ENCODE assay signal across 22 cellular contexts in genomic region chr14:42624980-42625761, GRCh38.
"Had no signal": no experiment of that assay in that cellular context is flagged by ENCODE, and none has a peak within 500 bp of the region (broad histone marks: within the 10 kb centered on the region; RNA-seq: fewer than 3 reads in every experiment).

No MANE protein-coding gene starts in this region.

- DNase-seq: activated CD4-positive, alpha-beta T cell treated with anti-CD3 and anti-CD28 coated beads, Interleukin-2, amount 10 ng/mL, durations not matched to agents 7 days and 5 days; activated CD8-positive, alpha-beta memory T cell treated with anti-CD3 and anti-CD28 coated beads, Interleukin-2, amount 10 ng/mL, durations not matched to agents 7 days and 5 days; activated CD8-positive, alpha-beta T cell treated with anti-CD3 and anti-CD28 coated beads for 36 hours; activated gamma-delta T cell; activated naive CD4-positive, alpha-beta T cell treated with anti-CD3 and anti-CD28 coated beads, Interleukin-2, amount 50 U/mL, for 16 hours; activated naive CD8-positive, alpha-beta T cell treated with anti-CD3 and anti-CD28 coated beads, Interleukin-2, amount 50 U/mL, for 24 hours; activated T-cell treated with anti-CD3 and anti-CD28 coated beads for 4 hours; cerebellar nuclear complex; cortex of kidney; erythroblast; foreskin fibroblast; kidney; left ventricle myocardium superior; ovary; stimulated activated CD4-positive, alpha-beta T cell treated with anti-CD3 and anti-CD28 coated beads, Interleukin-12 subunit alpha, Interleukin-12 subunit beta, amount 100 ng/mL, for 4 hours; stimulated activated CD4-positive, alpha-beta T cell treated with anti-CD3 and anti-CD28 coated beads, Interleukin-4, amount 100 ng/mL, for 4 hours; stimulated activated naive CD8-positive, alpha-beta T cell treated with anti-CD3 and anti-CD28 coated beads, Interleukin-15, Interleukin-2, amounts not matched to agents 100 U/mL and 50 U/mL, for 24 hours; upper lobe of right lung had no signal

- H3K36me3 ChIP-seq: ovary, prostate gland, right atrium auricular region, upper lobe of right lung had no signal

- ATAC-seq: activated CD4-positive, CD25-positive, alpha-beta regulatory T cell treated with anti-CD3 and anti-CD28 coated beads, Interleukin-2, amount 50 U/mL, for 24 hours; activated CD8-positive, alpha-beta memory T cell treated with anti-CD3 and anti-CD28 coated beads, Interleukin-2, amount 10 ng/mL, durations not matched to agents 7 days and 5 days; activated CD8-positive, alpha-beta T cell treated with anti-CD3 and anti-CD28 coated beads for 36 hours; activated naive CD8-positive, alpha-beta T cell treated with anti-CD3 and anti-CD28 coated beads, Interleukin-2, amount 50 U/mL, for 24 hours; left ventricle myocardium superior; natural killer cell treated with Interleukin-12 subunit alpha and Interleukin-12 subunit beta and Interleukin-15 and Interleukin-18, amount 100 ng/mL, for 72 hours; stimulated activated naive CD8-positive, alpha-beta T cell treated with anti-CD3 and anti-CD28 coated beads, Interleukin-15, Interleukin-2, amounts not matched to agents 100 U/mL and 50 U/mL, for 24 hours; upper lobe of right lung had no signal

- H3K4me1 ChIP-seq: prostate gland, right atrium auricular region, upper lobe of right lung had no signal

- H3K4me3 ChIP-seq: ovary, prostate gland, right atrium auricular region, upper lobe of right lung had no signal

- H3K27ac ChIP-seq: ovary, prostate gland, right atrium auricular region, upper lobe of right lung had no signal

- FAIRE-seq: kidney had no signal

- H3K9me3 ChIP-seq: ovary, prostate gland, right atrium auricular region, upper lobe of right lung had no signal

- H3K27me3 ChIP-seq: ovary, right atrium auricular region, upper lobe of right lung had no signal
